Comparison of ENCODE assay signal across 10 cellular contexts in the genomic region with DNA sequence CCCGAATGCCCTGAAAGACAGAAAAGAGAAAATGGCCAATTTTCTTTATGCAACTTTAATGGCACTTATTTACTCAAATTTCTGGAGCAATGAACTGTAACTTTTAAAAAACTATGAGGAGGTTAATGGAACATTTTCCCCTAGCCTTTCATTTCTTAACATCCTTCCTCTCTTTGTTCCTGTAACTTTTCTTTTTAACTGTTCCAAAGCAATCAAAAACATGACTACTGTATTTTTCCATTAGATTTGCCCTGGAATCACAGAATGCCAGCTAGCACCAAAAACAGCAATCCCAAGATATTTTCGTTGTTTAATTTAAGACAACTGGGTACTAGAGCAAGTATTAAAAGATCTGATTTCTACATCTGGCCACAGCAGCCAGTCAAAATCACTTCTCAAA. TPM values are rescaled to one million over a fixed set of nuclear protein-coding genes. Genes with fewer than 3 reads are reported as not detected.
DNase-seq lines count a peak whose midpoint lies in the region; ATAC-seq, FAIRE-seq and TF ChIP-seq lines count a peak whose summit lies in the region.
"Had no signal": no experiment of that assay in that cellular context is flagged by ENCODE, and none has a peak within 500 bp of the region (broad histone marks: within the 10 kb centered on the region; RNA-seq: fewer than 3 reads in every experiment).

No MANE protein-coding gene starts in this region.

- no peak overlapping the region for H3K9ac ChIP-seq in muscle layer of colon (ENCODE audit: low read length)

- H3K4me3 ChIP-seq in left ventricle myocardium inferior = peak overlapping the region; percentile 85
- H3K4me3 ChIP-seq in body of pancreas = no peak overlapping the region
- H3K4me3 ChIP-seq in muscle layer of colon (ENCODE audit: low read depth in 1 of 2, low read length in 2 of 2) = peak overlapping the region in 1 of 2 donors; percentile 10
- peak overlapping the region in 2 of 4 donors; percentile 7 to 9 for H3K4me3 ChIP-seq in upper lobe of left lung

- intact Hi-C loops in left ventricle myocardium inferior (cut with micrococcal nuclease) = loop anchor here (2.0 kb wide), 1 partner anchor 56 kb away; no protein-coding TSS in a partner anchor
- intact Hi-C loops in Right ventricle myocardium superior (cut with DNase I) = no loop called here
- intact Hi-C loops in body of pancreas (cut with DNase I) = no loop called here

- FAIRE-seq in urothelium cell line (lab: Jason Lieb, UNC) = no peak

- H3K27me3 ChIP-seq in left ventricle myocardium inferior (ENCODE audit: low read depth) (no peaks in the 10 kb centered on the region), body of pancreas (no peaks in the 10 kb centered on the region), muscle layer of colon (ENCODE audit: control insufficient read depth in 1 of 2, insufficient read depth in 2 of 2, low read length in 2 of 2) (no peaks in the 10 kb centered on the region), upper lobe of left lung (no peaks in the 10 kb centered on the region)

- 18 to 20% methylated on average over 2 of the region's 2 CpGs for WGBS in body of pancreas, 2 donors
- WGBS in upper lobe of left lung, 2 donors = 33 to 36% methylated on average over 2 of the region's 2 CpGs

- TF ChIP-seq POLR2A in body of pancreas (IDR thresholded peaks at IDR 0.05) (no peak), upper lobe of left lung (IDR thresholded peaks at IDR 0.05) (no peak)

- H3K36me3 ChIP-seq in left ventricle myocardium inferior = no peaks in the 10 kb centered on the region
- H3K36me3 ChIP-seq in body of pancreas (replicated peaks in 1 of 2; ENCODE audit: insufficient read depth in 1 of 2, low read depth in 2 of 2) = no peaks in the 10 kb centered on the region
- H3K36me3 ChIP-seq in muscle layer of colon (ENCODE audit: insufficient read depth, low read length) = no peaks in the 10 kb centered on the region
- no peaks in the 10 kb centered on the region for H3K36me3 ChIP-seq in upper lobe of left lung

- TF ChIP-seq CTCF in left ventricle myocardium inferior (IDR thresholded peaks at IDR 0.05; ENCODE audit: borderline replicate concordance) (no peak), body of pancreas (IDR thresholded peaks at IDR 0.05) (no peak), upper lobe of left lung (IDR thresholded peaks at IDR 0.05) (no peak)

- DNase-seq in left ventricle myocardium inferior (no peak), Right ventricle myocardium superior (no peak), body of pancreas (no peak), upper lobe of left lung (no peak), urothelium cell line (ENCODE audit: low spot score) (no peak), NCI-H1694 (lab: John Stamatoyannopoulos, UW) (no peak)
- DNase-seq: NCI-H2081 treated with DMSO at 0.1 percent for 48 hours, T1000 had no signal

- TF ChIP-seq EP300 in upper lobe of left lung (IDR thresholded peaks at IDR 0.05) = no peak

- ATAC-seq in Right ventricle myocardium superior (ENCODE audit: poor library complexity) (no peak), body of pancreas (no peak), upper lobe of left lung (ENCODE audit: low FRiP score in 2 of 2) (no peak), GM18520 (IDR thresholded peaks at IDR 0.05; ENCODE audit: unreplicated experiment) (no peak)

- H3K27ac ChIP-seq in left ventricle myocardium inferior (replicated peaks) (peak overlapping the region; percentile 77), body of pancreas (peak overlapping the region in 3 of 4 donors; percentile 18 to 24 (median 22)), muscle layer of colon (ENCODE audit: low read depth, low read length) (peak overlapping the region; percentile 59), upper lobe of left lung (peak overlapping the region; percentile 52 to 79 (median 78))

- H3K4me1 ChIP-seq in left ventricle myocardium inferior (peaks cover 96% of the 10 kb centered on the region), body of pancreas (peaks cover 76% of the 10 kb centered on the region), muscle layer of colon (ENCODE audit: insufficient read depth, low read length) (peaks cover 62% of the 10 kb centered on the region), upper lobe of left lung (peaks cover 72 to 83% (median 80%) of the 10 kb centered on the region in 4 donors)

- H3K9me3 ChIP-seq in left ventricle myocardium inferior (replicated peaks) (no peaks in the 10 kb centered on the region), body of pancreas (no peaks in the 10 kb centered on the region), muscle layer of colon (ENCODE audit: low read length) (no peaks in the 10 kb centered on the region), upper lobe of left lung (no peaks in the 10 kb centered on the region)

RNA-seq across cellular contexts. Expression of gene STARD7, which starts 3.8 kb away (rescaled TPM):
- 174 TPM for total RNA-seq in left ventricle myocardium inferior
- total RNA-seq in Right ventricle myocardium superior = 179 TPM
- total RNA-seq in body of pancreas = 10 to 100 TPM; 68.5 to 91.3 TPM
- 100 to 1,000 TPM in 4 of 6 donors, 10 to 100 TPM in 2; 76.4 to 226 (median 166) TPM for total RNA-seq in upper lobe of left lung

RNA-seq across cellular contexts. Expression of gene DUSP2, which starts 59.6 kb away (rescaled TPM):
- 0.82 TPM for total RNA-seq in left ventricle myocardium inferior
- total RNA-seq in Right ventricle myocardium superior = 1.5 TPM
- 1 to 10 TPM; 6.0 to 9.2 TPM for total RNA-seq in body of pancreas
- total RNA-seq in upper lobe of left lung = 10 to 100 TPM in 4 of 6 donors, 1 to 10 TPM in 2; 6.9 to 21.0 (median 12.5) TPM

Comparison
In these comparisons a context has a peak if more than half of its experiments do, and no peak if none do; other contexts are left out.
1. H3K27ac ChIP-seq: peak in every context shown above with its lines; median percentile 78 in upper lobe of left lung; 77 in left ventricle myocardium inferior; 59 in muscle layer of colon; 22 in body of pancreas.